In genomic region chr17:38671939-38672720, GRCh38 we compare ENCODE assay signal across 18 cellular contexts. TPM values are rescaled to one million over a fixed set of nuclear protein-coding genes. Genes with fewer than 3 reads are reported as not detected.
A peak's percentile ranks its signal among the peaks of the same experiment; 100 is the strongest.
DNase-seq lines count a peak whose midpoint lies in the region; ATAC-seq, FAIRE-seq and TF ChIP-seq lines count a peak whose summit lies in the region.
"Had no signal": no experiment of that assay in that cellular context is flagged by ENCODE, and none has a peak within 500 bp of the region (broad histone marks: within the 10 kb centered on the region; RNA-seq: fewer than 3 reads in every experiment).

No MANE protein-coding gene starts in this region.

- H3K27ac Mint-ChIP-seq in Caco-2 (ENCODE audit: unreplicated experiment) (no peak overlapping the region), naive B cell (peak overlapping the region in 2 of 6 donors; percentile 42 to 70)

- intact Hi-C loops in Caco-2 (cut with micrococcal nuclease; ENCODE audit: unreplicated experiment), result no loop called here

- CTCF ChIA-PET in Caco-2 (lab: Charles Lee), result interaction anchor here (0.6 to 1.5 kb wide), 6 partner anchors 9 to 1103 kb away, joined by 3 to 10 read pairs (median 4); no protein-coding TSS in a partner anchor

- POLR2A ChIA-PET in Caco-2 (lab: Charles Lee), result no interaction called here

- FAIRE-seq in bronchial epithelial cell (lab: Jason Lieb, UNC), result no peak
- FAIRE-seq: islet of Langerhans had no signal

- H3K4me1 Mint-ChIP-seq in Caco-2 (ENCODE audit: low read depth, unreplicated experiment) (peaks cover 40% of the 10 kb centered on the region), naive B cell (peaks cover 23 to 42% (median 42%) of the 10 kb centered on the region in 3 donors)

- TF ChIP-seq CTCF in Caco-2 (IDR thresholded peaks at IDR 0.05; ENCODE audit: insufficient read depth in 1 of 2, low read depth in 1 of 2, low read length in 1 of 2, severe bottlenecking in 1 of 2, unreplicated experiment in 1 of 2), result no peak
- no peak for TF ChIP-seq CTCF in bronchial epithelial cell (IDR thresholded peaks at IDR 0.05; ENCODE audit: insufficient read depth, low read length, severe bottlenecking)

- peaks cover 3% of the 10 kb centered on the region for H3K27me3 Mint-ChIP-seq in Caco-2 (ENCODE audit: insufficient read depth, unreplicated experiment)
- peaks cover 59 to 83% (median 74%) of the 10 kb centered on the region in 3 donors for H3K27me3 Mint-ChIP-seq in naive B cell

- H3K27me3 ChIP-seq in Caco-2 (replicated peaks; ENCODE audit: control insufficient read depth, insufficient read depth, low read length) (no peaks in the 10 kb centered on the region), HUES64 (ENCODE audit: insufficient read depth, low read length) (peaks cover 94% of the 10 kb centered on the region), bronchial epithelial cell (ENCODE audit: control insufficient read depth, insufficient read depth, low read length) (peaks cover 21% of the 10 kb centered on the region)

- 8% methylated on average over 12 of the region's 12 CpGs for WGBS in HUES64

- H3K4me1 ChIP-seq in Caco-2, result peaks cover 38% of the 10 kb centered on the region
- H3K4me1 ChIP-seq in HUES64 (ENCODE audit: insufficient read depth, low read length), result peaks cover 18% of the 10 kb centered on the region

- H3K36me3 Mint-ChIP-seq in Caco-2 (ENCODE audit: insufficient read depth, unreplicated experiment), result peaks cover 4% of the 10 kb centered on the region
- H3K36me3 Mint-ChIP-seq in naive B cell, result no peaks in the 10 kb centered on the region

- H3K4me3 Mint-ChIP-seq in Caco-2 (ENCODE audit: unreplicated experiment) (peak overlapping the region; percentile 71), naive B cell (peak overlapping the region in 6 of 8 donors; percentile 34 to 78 (median 43))

- peak overlapping the region; percentile 62; the same call in 1 of the 2 replicates for H3K27ac ChIP-seq in HUES64 (ENCODE audit: low read depth, low read length)
- H3K27ac ChIP-seq: adrenal gland, epithelial cell of prostate, neutrophil had no signal

- ATAC-seq in naive B cell (ENCODE audit: low read depth in 2 of 2), result no peak
- ATAC-seq in HG03442 (IDR thresholded peaks at IDR 0.05; ENCODE audit: unreplicated experiment), result no peak

- no peak overlapping the region for H3K4me3 ChIP-seq in Caco-2 (ENCODE audit: low read depth, low read length)
- peak overlapping the region; percentile 58 for H3K4me3 ChIP-seq in HUES64 (ENCODE audit: low read length)
- no peak overlapping the region for H3K4me3 ChIP-seq in bronchial epithelial cell (ENCODE audit: low read depth, low read length)
- H3K4me3 ChIP-seq: adrenal gland, MG63 had no signal

- H3K36me3 ChIP-seq in Caco-2 (ENCODE audit: control insufficient read depth, insufficient read depth, low read length), result no peaks in the 10 kb centered on the region
- no peaks in the 10 kb centered on the region for H3K36me3 ChIP-seq in HUES64 (ENCODE audit: insufficient read depth, low read length)
- H3K36me3 ChIP-seq in bronchial epithelial cell (ENCODE audit: control insufficient read depth, insufficient read depth, low read length), result no peaks in the 10 kb centered on the region
- H3K36me3 ChIP-seq: adrenal gland, MG63, neutrophil had no signal

- H3K9me3 ChIP-seq in Caco-2, result no peaks in the 10 kb centered on the region
- no peaks in the 10 kb centered on the region for H3K9me3 ChIP-seq in HUES64 (ENCODE audit: insufficient read depth, low read depth, low read length)
- H3K9me3 ChIP-seq: adrenal gland, MG63, neutrophil had no signal

- H3K9ac ChIP-seq in HUES64 (ENCODE audit: low read depth, low read length), result no peak overlapping the region

- TSS peak; percentile 51 for BruUV-seq in Caco-2 (replicated peaks; lab: Mats Ljungman, UMichigan)

- H3K9me3 Mint-ChIP-seq in Caco-2 (ENCODE audit: unreplicated experiment), result no peaks in the 10 kb centered on the region
- H3K9me3 Mint-ChIP-seq in naive B cell, result no peaks in the 10 kb centered on the region

- DNase-seq in Caco-2, result peak in 1 of 2 experiments; percentile 32
- DNase-seq in bronchial epithelial cell (ENCODE audit: low read depth), result peak; percentile 25
- no peak for DNase-seq in naive B cell
- DNase-seq in DMS114 treated with DMSO at 0.1 percent for 48 hours (lab: John Stamatoyannopoulos, UW; ENCODE audit: unreplicated experiment), result no peak
- no peak for DNase-seq in HuH-7.5 (ENCODE audit: low spot score)
- no peak for DNase-seq in NCI-H2227 (lab: John Stamatoyannopoulos, UW; ENCODE audit: unreplicated experiment)
- DNase-seq: activated CD4-positive, CD25-positive, alpha-beta regulatory T cell treated with anti-CD3 and anti-CD28 coated beads, Interleukin-2, amount 50 U/mL, for 72 hours; adrenal gland; DMS 273 treated with DMSO at 0.1 percent for 48 hours; MG63; NCI-H446 treated with DMSO at 0.1 percent for 48 hours; Right ventricle myocardium superior; stimulated activated naive CD4-positive, alpha-beta T cell had no signal

RNA-seq across cellular contexts. Expression of gene EPOP, which starts 2.6 kb away (rescaled TPM):
- 17.1 and 19.1 TPM in 2 replicates for total RNA-seq in Caco-2 (2022)
- 12.2 TPM for polyA plus RNA-seq in HUES64 (2013, experiment 1 of 2)
- polyA plus RNA-seq in HUES64 (2013, experiment 2 of 2), result 12.1 TPM
- total RNA-seq in bronchial epithelial cell, result 2.4 and 4.2 TPM in 2 replicates
- not detected for polyA plus RNA-seq in naive B cell (ENCODE audit: low read depth in 6 of 6)

RNA-seq across cellular contexts. Expression of gene MLLT6, which starts 32.9 kb away (rescaled TPM):
- 69.7 and 72.5 TPM in 2 replicates for total RNA-seq in Caco-2 (2022)
- polyA plus RNA-seq in HUES64 (2013, experiment 1 of 2), result 12.7 TPM
- 15.3 TPM for polyA plus RNA-seq in HUES64 (2013, experiment 2 of 2)
- 10.8 and 14.2 TPM in 2 replicates for total RNA-seq in bronchial epithelial cell
- polyA plus RNA-seq in naive B cell (ENCODE audit: low read depth in 6 of 6), result 1 to 10 TPM; 1.7 to 9.0 (median 4.7) TPM

RNA-seq across cellular contexts. Expression of gene CISD3, which starts 58.0 kb away (rescaled TPM):
- total RNA-seq in Caco-2 (2022) (16.6 and 18.3 TPM in 2 replicates), bronchial epithelial cell (2.9 and 4.4 TPM in 2 replicates)
- 10.7 TPM for polyA plus RNA-seq in HUES64 (2013, experiment 1 of 2)
- polyA plus RNA-seq in HUES64 (2013, experiment 2 of 2), result 11.2 TPM
- polyA plus RNA-seq in naive B cell (ENCODE audit: low read depth in 6 of 6), result 10 to 100 TPM; 19.1 to 31.5 (median 21.2) TPM
